ENCODE assay signal across 33 cellular contexts in genomic region chr2:211631503-211631902, GRCh38.
"Had no signal": no experiment of that assay in that cellular context is flagged by ENCODE, and none has a peak within 500 bp of the region (broad histone marks: within the 10 kb centered on the region; RNA-seq: fewer than 3 reads in every experiment).

No MANE protein-coding gene starts in this region.

- DNase-seq: Kasumi-1, NCI-H1048, NCI-H1092 treated with DMSO at 0.1 percent for 48 hours, NCI-H1105 treated with DMSO at 0.1 percent for 48 hours, NCI-H1417, NCI-H1436, NCI-H146, NCI-H1694, NCI-H187, NCI-H1930, NCI-H2029 treated with DMSO at 0.1 percent for 48 hours, NCI-H2081 treated with DMSO at 0.1 percent for 48 hours, NCI-H2107, NCI-H2171, NCI-H226, NCI-H446 treated with DMSO at 0.1 percent for 48 hours, NCI-H510A, NCI-H524, NCI-H526, NCI-H69, NCI-H748 treated with DMSO at 0.1 percent for 48 hours, NCI-H82, OCI-M1, PC-3, Peyer's patch, Right ventricle myocardium superior, RPMI8226, SHP77 treated with DMSO at 0.1 percent for 48 hours, SW 1271, T-helper 1 cell had no signal

- ATAC-seq: PC-3, SK-N-SH treated with all-trans-retinoic acid at 6 μM for 48 hours had no signal

- H3K9me3 Mint-ChIP-seq: T-helper 1 cell treated with Interleukin-12 subunit alpha and Interleukin-12 subunit beta and Interleukin-4 antibody, amounts not matched to agents 30 μg/mL and 1 μg/mL, for 36 hours had no signal

- H3K9me3 ChIP-seq: Peyer's patch had no signal

- H3K27ac ChIP-seq: Peyer's patch, SK-N-MC had no signal

- H3K4me3 ChIP-seq: Peyer's patch, SK-N-MC had no signal

- H3K4me1 ChIP-seq: Peyer's patch had no signal

- H3K36me3 ChIP-seq: Peyer's patch had no signal

- H3K4me3 Mint-ChIP-seq: T-helper 1 cell treated with Interleukin-12 subunit alpha and Interleukin-12 subunit beta and Interleukin-4 antibody, amounts not matched to agents 30 μg/mL and 1 μg/mL, for 36 hours had no signal

- H3K27ac Mint-ChIP-seq: T-helper 1 cell treated with Interleukin-12 subunit alpha and Interleukin-12 subunit beta and Interleukin-4 antibody, amounts not matched to agents 30 μg/mL and 1 μg/mL, for 36 hours had no signal

- H3K27me3 ChIP-seq: Peyer's patch had no signal
